In the genomic region with DNA sequence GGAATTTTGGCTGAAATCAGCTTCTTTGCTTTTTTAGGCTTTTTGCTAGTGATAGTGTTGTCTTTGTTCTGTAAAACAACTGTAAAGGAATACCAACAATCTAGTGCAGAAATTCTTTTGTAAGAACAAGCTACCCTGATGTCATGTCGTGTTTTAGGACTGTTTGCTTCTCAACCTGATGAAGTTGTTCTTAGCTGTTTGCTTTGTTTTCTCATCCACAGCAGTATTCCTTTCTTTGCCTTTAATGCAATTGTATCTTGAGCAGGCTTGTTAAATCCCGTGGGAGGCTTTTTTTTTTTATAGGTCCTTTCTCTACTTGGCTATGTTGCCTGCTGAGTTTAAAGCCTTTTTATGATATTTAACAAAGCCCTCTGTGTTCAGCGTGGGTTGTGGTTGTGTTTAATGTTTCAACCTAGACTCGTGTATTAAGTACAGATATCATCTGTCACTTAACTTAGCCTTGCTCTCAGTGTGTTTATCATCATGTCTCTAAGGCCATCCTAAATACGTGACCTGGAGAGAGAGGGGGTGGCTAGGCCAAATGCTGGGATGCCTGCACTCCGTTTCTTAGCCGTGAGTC, we compare ENCODE assay signal across 1 cellular context.
TF ChIP-seq lines count a peak whose summit lies in the region.

No MANE protein-coding gene starts in this region.

TF ChIP-seq in IMR-90, 13 proteins besides CTCF, POLR2A, EP300 and RAD21:
- TF ChIP-seq, protein P1, sequence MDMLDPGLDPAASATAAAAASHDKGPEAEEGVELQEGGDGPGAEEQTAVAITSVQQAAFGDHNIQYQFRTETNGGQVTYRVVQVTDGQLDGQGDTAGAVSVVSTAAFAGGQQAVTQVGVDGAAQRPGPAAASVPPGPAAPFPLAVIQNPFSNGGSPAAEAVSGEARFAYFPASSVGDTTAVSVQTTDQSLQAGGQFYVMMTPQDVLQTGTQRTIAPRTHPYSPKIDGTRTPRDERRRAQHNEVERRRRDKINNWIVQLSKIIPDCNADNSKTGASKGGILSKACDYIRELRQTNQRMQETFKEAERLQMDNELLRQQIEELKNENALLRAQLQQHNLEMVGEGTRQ (IDR thresholded peaks at IDR 0.05; ENCODE audit: low read depth, low read length), result no peak
- TF ChIP-seq NFE2L2 (IDR thresholded peaks at IDR 0.05; ENCODE audit: low read depth, low read length) (no peak), CEBPB (IDR thresholded peaks at IDR 0.05; ENCODE audit: low read depth, low read length) (no peak), SMC3 (IDR thresholded peaks at IDR 0.05; ENCODE audit: low read depth, low read length) (no peak), MXI1 (IDR thresholded peaks at IDR 0.05; ENCODE audit: borderline replicate concordance, low read depth, low read length) (no peak), RFX5 (IDR thresholded peaks at IDR 0.05; ENCODE audit: low read depth, low read length) (no peak)
- TF ChIP-seq, protein P2, sequence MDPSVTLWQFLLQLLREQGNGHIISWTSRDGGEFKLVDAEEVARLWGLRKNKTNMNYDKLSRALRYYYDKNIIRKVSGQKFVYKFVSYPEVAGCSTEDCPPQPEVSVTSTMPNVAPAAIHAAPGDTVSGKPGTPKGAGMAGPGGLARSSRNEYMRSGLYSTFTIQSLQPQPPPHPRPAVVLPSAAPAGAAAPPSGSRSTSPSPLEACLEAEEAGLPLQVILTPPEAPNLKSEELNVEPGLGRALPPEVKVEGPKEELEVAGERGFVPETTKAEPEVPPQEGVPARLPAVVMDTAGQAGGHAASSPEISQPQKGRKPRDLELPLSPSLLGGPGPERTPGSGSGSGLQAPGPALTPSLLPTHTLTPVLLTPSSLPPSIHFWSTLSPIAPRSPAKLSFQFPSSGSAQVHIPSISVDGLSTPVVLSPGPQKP (IDR thresholded peaks at IDR 0.05; ENCODE audit: borderline replicate concordance, low read depth, low read length), result no peak
